In genomic region chr6:36920049-36920448, GRCh38 we compare ENCODE assay signal across 1 cellular context.
TF ChIP-seq lines count a peak whose summit lies in the region.

No MANE protein-coding gene starts in this region.

TF ChIP-seq in HepG2, 621 proteins besides CTCF, POLR2A, EP300 and RAD21:
- TF ChIP-seq FOSL2 (CRISPR knock-in tag; IDR thresholded peaks at IDR 0.05) (peak; percentile 62), ZNF430 (CRISPR knock-in tag; IDR thresholded peaks at IDR 0.05) (no peak), CEBPZ (IDR thresholded peaks at IDR 0.05; ENCODE audit: low read length) (no peak), SP4 (CRISPR knock-in tag; IDR thresholded peaks at IDR 0.05) (no peak)
